ENCODE assay signal across 2 cellular contexts in the genomic region with DNA sequence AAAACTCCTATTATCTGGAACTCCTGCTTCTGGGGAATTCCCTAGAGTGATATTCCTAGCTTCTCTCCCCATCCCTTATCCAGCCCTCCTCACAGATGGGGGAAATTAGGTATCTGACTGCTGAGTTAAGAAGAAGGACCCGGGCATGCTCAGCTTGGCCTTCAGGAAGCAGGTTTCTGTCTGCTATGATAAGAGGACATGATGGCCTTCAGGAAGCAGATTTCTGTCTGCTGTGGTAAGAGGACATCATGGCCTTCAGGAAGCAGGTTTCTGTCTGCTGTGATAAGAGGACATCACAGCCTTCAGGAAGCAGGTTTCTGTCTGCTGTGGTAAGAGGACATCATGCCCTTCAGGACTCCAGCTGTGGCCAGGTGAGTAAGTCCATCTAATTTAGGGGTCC.
A peak's percentile ranks its signal among the peaks of the same experiment; 100 is the strongest.
TF ChIP-seq lines count a peak whose summit lies in the region.

No MANE protein-coding gene starts in this region.

TF ChIP-seq in K562, 482 proteins besides CTCF, POLR2A, EP300 and RAD21 (continues in another document):
- TF ChIP-seq ZNF583 (CRISPR knock-in tag; IDR thresholded peaks at IDR 0.05) (no peak), ZNF253 (CRISPR knock-in tag; conservative IDR thresholded peaks at IDR 0.05) (no peak), ZSCAN29 (IDR thresholded peaks at IDR 0.05) (no peak), TCFL5 (CRISPR knock-in tag; conservative IDR thresholded peaks at IDR 0.05) (no peak), SMAD4 (CRISPR knock-in tag; conservative IDR thresholded peaks at IDR 0.05) (peak; percentile 96), CBX8 (IDR thresholded peaks at IDR 0.05; ENCODE audit: borderline replicate concordance, extremely low read depth, low read depth, low read length, poor library complexity, severe bottlenecking) (no peak), RBM34 (IDR thresholded peaks at IDR 0.05; ENCODE audit: borderline replicate concordance, insufficient read depth, low read length) (no peak), PTTG1 (tag; IDR thresholded peaks at IDR 0.05; ENCODE audit: low read depth) (no peak), SLC30A9 (CRISPR knock-in tag; IDR thresholded peaks at IDR 0.05) (no peak), ZNF75A (CRISPR knock-in tag; IDR thresholded peaks at IDR 0.05) (no peak), NFIX (CRISPR knock-in tag; IDR thresholded peaks at IDR 0.05; ENCODE audit: low read depth) (no peak), PHF20 (IDR thresholded peaks at IDR 0.05; ENCODE audit: partially characterized antibody) (no peak), ZNF785 (CRISPR knock-in tag; IDR thresholded peaks at IDR 0.05) (no peak), HOXB6 (CRISPR knock-in tag; IDR thresholded peaks at IDR 0.05; ENCODE audit: borderline replicate concordance) (no peak), ZNF184 (CRISPR knock-in tag; IDR thresholded peaks at IDR 0.05) (no peak), BHLHE40 (IDR thresholded peaks at IDR 0.05; ENCODE audit: low read length) (peak; percentile 46; the same call in 1 of the 2 replicates), FOXP1 (CRISPR knock-in tag; IDR thresholded peaks at IDR 0.05) (no peak), HNRNPH1 (optimal IDR thresholded peaks at IDR 0.05; ENCODE audit: low read depth, low read length) (no peak), NR2C1 (IDR thresholded peaks at IDR 0.05) (no peak), NR2C1 (tag; IDR thresholded peaks at IDR 0.05) (0 out of 2 replicates have a peak, but pooled peaks have one; percentile 25), TRIM24 (IDR thresholded peaks at IDR 0.05) (peak; percentile 94 to 96)
- TF ChIP-seq, protein P1, sequence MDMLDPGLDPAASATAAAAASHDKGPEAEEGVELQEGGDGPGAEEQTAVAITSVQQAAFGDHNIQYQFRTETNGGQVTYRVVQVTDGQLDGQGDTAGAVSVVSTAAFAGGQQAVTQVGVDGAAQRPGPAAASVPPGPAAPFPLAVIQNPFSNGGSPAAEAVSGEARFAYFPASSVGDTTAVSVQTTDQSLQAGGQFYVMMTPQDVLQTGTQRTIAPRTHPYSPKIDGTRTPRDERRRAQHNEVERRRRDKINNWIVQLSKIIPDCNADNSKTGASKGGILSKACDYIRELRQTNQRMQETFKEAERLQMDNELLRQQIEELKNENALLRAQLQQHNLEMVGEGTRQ (CRISPR knock-in tag; IDR thresholded peaks at IDR 0.05), result no peak
- TF ChIP-seq, protein P2, sequence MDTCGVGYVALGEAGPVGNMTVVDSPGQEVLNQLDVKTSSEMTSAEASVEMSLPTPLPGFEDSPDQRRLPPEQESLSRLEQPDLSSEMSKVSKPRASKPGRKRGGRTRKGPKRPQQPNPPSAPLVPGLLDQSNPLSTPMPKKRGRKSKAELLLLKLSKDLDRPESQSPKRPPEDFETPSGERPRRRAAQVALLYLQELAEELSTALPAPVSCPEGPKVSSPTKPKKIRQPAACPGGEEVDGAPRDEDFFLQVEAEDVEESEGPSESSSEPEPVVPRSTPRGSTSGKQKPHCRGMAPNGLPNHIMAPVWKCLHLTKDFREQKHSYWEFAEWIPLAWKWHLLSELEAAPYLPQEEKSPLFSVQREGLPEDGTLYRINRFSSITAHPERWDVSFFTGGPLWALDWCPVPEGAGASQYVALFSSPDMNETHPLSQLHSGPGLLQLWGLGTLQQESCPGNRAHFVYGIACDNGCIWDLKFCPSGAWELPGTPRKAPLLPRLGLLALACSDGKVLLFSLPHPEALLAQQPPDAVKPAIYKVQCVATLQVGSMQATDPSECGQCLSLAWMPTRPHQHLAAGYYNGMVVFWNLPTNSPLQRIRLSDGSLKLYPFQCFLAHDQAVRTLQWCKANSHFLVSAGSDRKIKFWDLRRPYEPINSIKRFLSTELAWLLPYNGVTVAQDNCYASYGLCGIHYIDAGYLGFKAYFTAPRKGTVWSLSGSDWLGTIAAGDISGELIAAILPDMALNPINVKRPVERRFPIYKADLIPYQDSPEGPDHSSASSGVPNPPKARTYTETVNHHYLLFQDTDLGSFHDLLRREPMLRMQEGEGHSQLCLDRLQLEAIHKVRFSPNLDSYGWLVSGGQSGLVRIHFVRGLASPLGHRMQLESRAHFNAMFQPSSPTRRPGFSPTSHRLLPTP (IDR thresholded peaks at IDR 0.05; ENCODE audit: borderline replicate concordance, extremely low read depth, insufficient read length), result no peak
- TF ChIP-seq, protein P3, sequence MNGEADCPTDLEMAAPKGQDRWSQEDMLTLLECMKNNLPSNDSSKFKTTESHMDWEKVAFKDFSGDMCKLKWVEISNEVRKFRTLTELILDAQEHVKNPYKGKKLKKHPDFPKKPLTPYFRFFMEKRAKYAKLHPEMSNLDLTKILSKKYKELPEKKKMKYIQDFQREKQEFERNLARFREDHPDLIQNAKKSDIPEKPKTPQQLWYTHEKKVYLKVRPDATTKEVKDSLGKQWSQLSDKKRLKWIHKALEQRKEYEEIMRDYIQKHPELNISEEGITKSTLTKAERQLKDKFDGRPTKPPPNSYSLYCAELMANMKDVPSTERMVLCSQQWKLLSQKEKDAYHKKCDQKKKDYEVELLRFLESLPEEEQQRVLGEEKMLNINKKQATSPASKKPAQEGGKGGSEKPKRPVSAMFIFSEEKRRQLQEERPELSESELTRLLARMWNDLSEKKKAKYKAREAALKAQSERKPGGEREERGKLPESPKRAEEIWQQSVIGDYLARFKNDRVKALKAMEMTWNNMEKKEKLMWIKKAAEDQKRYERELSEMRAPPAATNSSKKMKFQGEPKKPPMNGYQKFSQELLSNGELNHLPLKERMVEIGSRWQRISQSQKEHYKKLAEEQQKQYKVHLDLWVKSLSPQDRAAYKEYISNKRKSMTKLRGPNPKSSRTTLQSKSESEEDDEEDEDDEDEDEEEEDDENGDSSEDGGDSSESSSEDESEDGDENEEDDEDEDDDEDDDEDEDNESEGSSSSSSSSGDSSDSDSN (IDR thresholded peaks at IDR 0.05; ENCODE audit: borderline replicate concordance in 1 of 2, low read depth in 2 of 2, low read length in 2 of 2), result 0 out of 4 replicates have a peak, but pooled peaks of 1 of the 2 experiments have one; percentile 56
- TF ChIP-seq, protein P4, sequence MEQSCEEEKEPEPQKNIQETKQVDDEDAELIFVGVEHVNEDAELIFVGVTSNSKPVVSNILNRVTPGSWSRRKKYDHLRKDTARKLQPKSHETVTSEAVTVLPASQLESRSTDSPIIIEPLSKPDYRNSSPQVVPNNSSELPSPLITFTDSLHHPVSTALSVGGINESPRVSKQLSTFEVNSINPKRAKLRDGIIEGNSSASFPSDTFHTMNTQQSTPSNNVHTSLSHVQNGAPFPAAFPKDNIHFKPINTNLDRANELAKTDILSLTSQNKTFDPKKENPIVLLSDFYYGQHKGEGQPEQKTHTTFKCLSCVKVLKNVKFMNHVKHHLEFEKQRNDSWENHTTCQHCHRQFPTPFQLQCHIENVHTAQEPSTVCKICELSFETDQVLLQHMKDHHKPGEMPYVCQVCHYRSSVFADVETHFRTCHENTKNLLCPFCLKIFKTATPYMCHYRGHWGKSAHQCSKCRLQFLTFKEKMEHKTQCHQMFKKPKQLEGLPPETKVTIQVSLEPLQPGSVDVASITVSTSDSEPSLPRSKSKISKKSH (CRISPR knock-in tag; IDR thresholded peaks at IDR 0.05), result no peak

TF ChIP-seq in SK-N-SH, 30 proteins besides CTCF, POLR2A, EP300 and RAD21:
- TF ChIP-seq, protein P5, sequence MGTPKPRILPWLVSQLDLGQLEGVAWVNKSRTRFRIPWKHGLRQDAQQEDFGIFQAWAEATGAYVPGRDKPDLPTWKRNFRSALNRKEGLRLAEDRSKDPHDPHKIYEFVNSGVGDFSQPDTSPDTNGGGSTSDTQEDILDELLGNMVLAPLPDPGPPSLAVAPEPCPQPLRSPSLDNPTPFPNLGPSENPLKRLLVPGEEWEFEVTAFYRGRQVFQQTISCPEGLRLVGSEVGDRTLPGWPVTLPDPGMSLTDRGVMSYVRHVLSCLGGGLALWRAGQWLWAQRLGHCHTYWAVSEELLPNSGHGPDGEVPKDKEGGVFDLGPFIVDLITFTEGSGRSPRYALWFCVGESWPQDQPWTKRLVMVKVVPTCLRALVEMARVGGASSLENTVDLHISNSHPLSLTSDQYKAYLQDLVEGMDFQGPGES (IDR thresholded peaks at IDR 0.05; ENCODE audit: low read depth, low read length), result no peak
- TF ChIP-seq ELF1 (IDR thresholded peaks at IDR 0.05) (no peak), GATA2 (CRISPR knock-in tag; IDR thresholded peaks at IDR 0.05) (no peak), SMC3 (IDR thresholded peaks at IDR 0.05; ENCODE audit: low read depth, low read length) (no peak), TEAD4 (IDR thresholded peaks at IDR 0.05; ENCODE audit: borderline replicate concordance, insufficient read depth) (no peak), NRF1 (IDR thresholded peaks at IDR 0.05; ENCODE audit: low read depth, low read length) (no peak), EZH2phosphoT487 (IDR thresholded peaks at IDR 0.05; ENCODE audit: borderline replicate concordance, low read depth) (no peak), CHD2 (IDR thresholded peaks at IDR 0.05; ENCODE audit: low read length, partially characterized antibody) (no peak), FOSL2 (IDR thresholded peaks at IDR 0.05; ENCODE audit: borderline replicate concordance, low read depth) (no peak), TCF12 (IDR thresholded peaks at IDR 0.05) (no peak), FOXJ3 (CRISPR knock-in tag; IDR thresholded peaks at IDR 0.05) (no peak), POLR2AphosphoS5 (IDR thresholded peaks at IDR 0.05; ENCODE audit: low read depth, low read length) (no peak), SIN3A (IDR thresholded peaks at IDR 0.05; ENCODE audit: borderline replicate concordance, low read depth, low read length) (no peak), RCOR1 (IDR thresholded peaks at IDR 0.05; ENCODE audit: low read length) (no peak), TAF1 (IDR thresholded peaks at IDR 0.05; ENCODE audit: borderline replicate concordance, low read depth, low read length) (no peak)
- TF ChIP-seq, protein P6, sequence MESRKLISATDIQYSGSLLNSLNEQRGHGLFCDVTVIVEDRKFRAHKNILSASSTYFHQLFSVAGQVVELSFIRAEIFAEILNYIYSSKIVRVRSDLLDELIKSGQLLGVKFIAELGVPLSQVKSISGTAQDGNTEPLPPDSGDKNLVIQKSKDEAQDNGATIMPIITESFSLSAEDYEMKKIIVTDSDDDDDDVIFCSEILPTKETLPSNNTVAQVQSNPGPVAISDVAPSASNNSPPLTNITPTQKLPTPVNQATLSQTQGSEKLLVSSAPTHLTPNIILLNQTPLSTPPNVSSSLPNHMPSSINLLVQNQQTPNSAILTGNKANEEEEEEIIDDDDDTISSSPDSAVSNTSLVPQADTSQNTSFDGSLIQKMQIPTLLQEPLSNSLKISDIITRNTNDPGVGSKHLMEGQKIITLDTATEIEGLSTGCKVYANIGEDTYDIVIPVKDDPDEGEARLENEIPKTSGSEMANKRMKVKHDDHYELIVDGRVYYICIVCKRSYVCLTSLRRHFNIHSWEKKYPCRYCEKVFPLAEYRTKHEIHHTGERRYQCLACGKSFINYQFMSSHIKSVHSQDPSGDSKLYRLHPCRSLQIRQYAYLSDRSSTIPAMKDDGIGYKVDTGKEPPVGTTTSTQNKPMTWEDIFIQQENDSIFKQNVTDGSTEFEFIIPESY (IDR thresholded peaks at IDR 0.05; ENCODE audit: borderline replicate concordance, low read depth), result no peak
- TF ChIP-seq, protein P1 (IDR thresholded peaks at IDR 0.05; ENCODE audit: borderline replicate concordance, low read depth, low read length), result no peak
- TF ChIP-seq, protein P7, sequence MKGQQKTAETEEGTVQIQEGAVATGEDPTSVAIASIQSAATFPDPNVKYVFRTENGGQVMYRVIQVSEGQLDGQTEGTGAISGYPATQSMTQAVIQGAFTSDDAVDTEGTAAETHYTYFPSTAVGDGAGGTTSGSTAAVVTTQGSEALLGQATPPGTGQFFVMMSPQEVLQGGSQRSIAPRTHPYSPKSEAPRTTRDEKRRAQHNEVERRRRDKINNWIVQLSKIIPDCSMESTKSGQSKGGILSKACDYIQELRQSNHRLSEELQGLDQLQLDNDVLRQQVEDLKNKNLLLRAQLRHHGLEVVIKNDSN (IDR thresholded peaks at IDR 0.05; ENCODE audit: borderline replicate concordance, low read depth), result no peak
